1 cellular context compared by ENCODE assay signal in the genomic region with DNA sequence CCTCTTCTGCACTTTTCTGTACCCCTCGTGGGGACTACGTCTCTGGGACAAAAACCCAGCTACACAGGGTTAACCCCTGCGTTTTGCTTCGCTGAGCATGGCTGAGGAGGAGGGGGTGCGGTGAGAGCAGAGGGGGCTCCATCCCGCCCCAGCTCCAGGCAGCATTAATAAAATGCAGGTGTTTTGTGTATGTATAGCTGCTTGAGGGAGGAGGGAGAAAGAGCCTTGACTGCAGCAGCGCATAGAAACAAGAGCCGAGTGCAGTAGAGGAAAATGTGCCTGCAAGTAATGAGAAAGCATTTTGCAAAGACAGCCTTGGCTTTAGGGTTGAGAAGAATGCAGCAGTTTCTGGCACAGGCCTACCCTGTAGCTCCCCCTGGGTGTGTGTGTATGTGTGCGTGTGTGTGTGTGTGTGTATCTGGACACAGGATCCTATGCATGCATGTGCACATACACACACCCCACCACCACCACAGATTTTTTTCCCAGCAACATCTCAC.
TF ChIP-seq lines count a peak whose summit lies in the region.

No MANE protein-coding gene starts in this region.

TF ChIP-seq in WTC11, 78 proteins besides CTCF, POLR2A, EP300 and RAD21 (continued from another document):
- TF ChIP-seq, protein P1, sequence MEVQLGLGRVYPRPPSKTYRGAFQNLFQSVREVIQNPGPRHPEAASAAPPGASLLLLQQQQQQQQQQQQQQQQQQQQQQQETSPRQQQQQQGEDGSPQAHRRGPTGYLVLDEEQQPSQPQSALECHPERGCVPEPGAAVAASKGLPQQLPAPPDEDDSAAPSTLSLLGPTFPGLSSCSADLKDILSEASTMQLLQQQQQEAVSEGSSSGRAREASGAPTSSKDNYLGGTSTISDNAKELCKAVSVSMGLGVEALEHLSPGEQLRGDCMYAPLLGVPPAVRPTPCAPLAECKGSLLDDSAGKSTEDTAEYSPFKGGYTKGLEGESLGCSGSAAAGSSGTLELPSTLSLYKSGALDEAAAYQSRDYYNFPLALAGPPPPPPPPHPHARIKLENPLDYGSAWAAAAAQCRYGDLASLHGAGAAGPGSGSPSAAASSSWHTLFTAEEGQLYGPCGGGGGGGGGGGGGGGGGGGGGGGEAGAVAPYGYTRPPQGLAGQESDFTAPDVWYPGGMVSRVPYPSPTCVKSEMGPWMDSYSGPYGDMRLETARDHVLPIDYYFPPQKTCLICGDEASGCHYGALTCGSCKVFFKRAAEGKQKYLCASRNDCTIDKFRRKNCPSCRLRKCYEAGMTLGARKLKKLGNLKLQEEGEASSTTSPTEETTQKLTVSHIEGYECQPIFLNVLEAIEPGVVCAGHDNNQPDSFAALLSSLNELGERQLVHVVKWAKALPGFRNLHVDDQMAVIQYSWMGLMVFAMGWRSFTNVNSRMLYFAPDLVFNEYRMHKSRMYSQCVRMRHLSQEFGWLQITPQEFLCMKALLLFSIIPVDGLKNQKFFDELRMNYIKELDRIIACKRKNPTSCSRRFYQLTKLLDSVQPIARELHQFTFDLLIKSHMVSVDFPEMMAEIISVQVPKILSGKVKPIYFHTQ (CRISPR knock-in tag; IDR thresholded peaks at IDR 0.05), result no peak
- TF ChIP-seq SMAD3 (CRISPR knock-in tag; IDR thresholded peaks at IDR 0.05; ENCODE audit: borderline replicate concordance) (no peak), ZBTB21 (CRISPR knock-in tag; IDR thresholded peaks at IDR 0.05; ENCODE audit: borderline replicate concordance) (no peak)
